18 cellular contexts compared by ENCODE assay signal in genomic region chr11:112637046-112637445, GRCh38.
"Had no signal": no experiment of that assay in that cellular context is flagged by ENCODE, and none has a peak within 500 bp of the region (broad histone marks: within the 10 kb centered on the region; RNA-seq: fewer than 3 reads in every experiment).

No MANE protein-coding gene starts in this region.

- H3K9ac ChIP-seq: SK-N-SH had no signal

- H3K9me3 ChIP-seq: neutrophil, SK-N-SH, testis had no signal

- DNase-seq: activated CD4-positive, alpha-beta T cell treated with anti-CD3 and anti-CD28 coated beads, Interleukin-2, amount 50 U/mL, for 1 hour; activated naive CD4-positive, alpha-beta T cell treated with anti-CD3 and anti-CD28 coated beads, Interleukin-2, amount 50 U/mL, for 16 hours; activated T-cell treated with anti-CD3 and anti-CD28 coated beads, Interleukin-2, amount 50 U/mL, for 1 hour; adrenal gland; brain microvascular endothelial cell; cerebellar nuclear complex; esophagus squamous epithelium; foreskin fibroblast; heart right ventricle; kidney; naive B cell; psoas muscle; SK-N-SH; stimulated activated CD4-positive, alpha-beta T cell treated with anti-CD3 and anti-CD28 coated beads, Interleukin-12 subunit alpha, Interleukin-12 subunit beta, amount 100 ng/mL, for 4 hours; stimulated activated naive CD4-positive, alpha-beta T cell treated with Interleukin-2 at 50 U/mL for 16 hours; T-helper 1 cell; testis had no signal

- H3K36me3 ChIP-seq: adrenal gland, brain microvascular endothelial cell, esophagus squamous epithelium, heart right ventricle, neutrophil had no signal

- H3K27me3 ChIP-seq: adrenal gland, brain microvascular endothelial cell, testis had no signal

- H3K4me1 ChIP-seq: adrenal gland, esophagus squamous epithelium, heart right ventricle, testis had no signal

- H3K27ac ChIP-seq: adrenal gland, brain microvascular endothelial cell, esophagus squamous epithelium, heart right ventricle, neutrophil, psoas muscle, testis had no signal

- H3K4me2 ChIP-seq: SK-N-SH had no signal

- H3K4me3 ChIP-seq: adrenal gland, esophagus squamous epithelium, heart right ventricle, psoas muscle, testis had no signal
